8 cellular contexts compared by ENCODE assay signal in genomic region chr4:10157478-10158354, GRCh38. TPM values are rescaled to one million over a fixed set of nuclear protein-coding genes. Genes with fewer than 3 reads are reported as not detected.
DNase-seq lines count a peak whose midpoint lies in the region; ATAC-seq, FAIRE-seq and TF ChIP-seq lines count a peak whose summit lies in the region.

No MANE protein-coding gene starts in this region.

- no peaks in the 10 kb centered on the region for H3K27me3 ChIP-seq in right lobe of liver

- H3K9me3 ChIP-seq in right lobe of liver, result no peaks in the 10 kb centered on the region

- 8% methylated on average over 6 of the region's 9 CpGs for WGBS in right lobe of liver (ENCODE audit: insufficient coverage, low coverage, low lambda C conversion rate, missing lambda C conversion rate)

- peaks cover 0 to 15% (median 4%) of the 10 kb centered on the region in 4 donors for H3K4me1 ChIP-seq in right lobe of liver

- DNase-seq in NCI-H1694 treated with DMSO at 0.1 percent for 48 hours (lab: John Stamatoyannopoulos, UW), result peak; percentile 10
- peak; percentile 37 to 77 for DNase-seq in dermis microvascular lymphatic vessel endothelial cell (ENCODE audit: low read depth in 2 of 2)
- DNase-seq in right lobe of liver, result peak in 2 of 3 donors; percentile 36 to 61
- peak; percentile 6 for DNase-seq in stimulated activated CD8-positive, alpha-beta memory T cell treated with anti-CD3 and anti-CD28 coated beads, Interleukin-15, amount 100 ng/mL, for 1 hour (ENCODE audit: low read depth)

- ATAC-seq in HG02759 (IDR thresholded peaks at IDR 0.05; ENCODE audit: unreplicated experiment), result peak; percentile 76
- ATAC-seq in right lobe of liver, result peak; percentile 78 to 82 (median 80)

- peak; percentile 73 for TF ChIP-seq CTCF in GM12874 (IDR thresholded peaks at IDR 0.05; ENCODE audit: insufficient read depth, low read depth, low read length)
- peak; percentile 85 for TF ChIP-seq CTCF in VCaP (conservative IDR thresholded peaks at IDR 0.05)
- peak; percentile 76 to 82 (median 80) for TF ChIP-seq CTCF in right lobe of liver (IDR thresholded peaks at IDR 0.05)

- no peak for TF ChIP-seq POLR2A in right lobe of liver (IDR thresholded peaks at IDR 0.05)

- H3K4me3 ChIP-seq in right lobe of liver, result no peak overlapping the region

- no peak overlapping the region for H3K27ac ChIP-seq in VCaP
- no peak overlapping the region for H3K27ac ChIP-seq in right lobe of liver

- intact Hi-C loops in right lobe of liver (cut with DNase I), result loop anchor here (5.0 to 10.0 kb wide), 3 partner anchors 247 to 390 kb away; no protein-coding TSS in a partner anchor

- peak; percentile 29 for FAIRE-seq in A204.1 (lab: Jason Lieb, UNC)

- no peaks in the 10 kb centered on the region for H3K36me3 ChIP-seq in right lobe of liver

RNA-seq across cellular contexts. Expression of gene WDR1, which starts 41.1 kb away (rescaled TPM):
- total RNA-seq in dermis microvascular lymphatic vessel endothelial cell (333 and 375 TPM in 2 replicates), right lobe of liver (100 to 1,000 TPM in 1 of 6 experiments, 10 to 100 TPM in 5; 65.1 to 149 (median 76.4) TPM)

Comparison
In these comparisons a context has a peak if more than half of its experiments do, and no peak if none do; other contexts are left out.
1. DNase-seq: peak in every context shown above with its lines; median percentile 57 in dermis microvascular lymphatic vessel endothelial cell; 48 in right lobe of liver; 10 in NCI-H1694 treated with DMSO at 0.1 percent for 48 hours; 6 in stimulated activated CD8-positive, alpha-beta memory T cell treated with anti-CD3 and anti-CD28 coated beads, Interleukin-15, amount 100 ng/mL, for 1 hour.